ENCODE assay signal across 12 cellular contexts in genomic region chr22:29704528-29705285, GRCh38. TPM values are rescaled to one million over a fixed set of nuclear protein-coding genes. Genes with fewer than 3 reads are reported as not detected.
DNase-seq lines count a peak whose midpoint lies in the region; ATAC-seq and TF ChIP-seq lines count a peak whose summit lies in the region.
"Had no signal": no experiment of that assay in that cellular context is flagged by ENCODE, and none has a peak within 500 bp of the region (broad histone marks: within the 10 kb centered on the region; RNA-seq: fewer than 3 reads in every experiment).

No MANE protein-coding gene starts in this region.

- no peak for TF ChIP-seq EP300 in gastroesophageal sphincter (IDR thresholded peaks at IDR 0.05)

- H3K4me3 Mint-ChIP-seq in Caco-2 (ENCODE audit: unreplicated experiment): no peak overlapping the region
- H3K4me3 Mint-ChIP-seq in activated CD8-positive, alpha-beta T cell treated with anti-CD3 and anti-CD28 coated beads, Interleukin-2, amount 10 ng/mL, durations not matched to agents 7 days and 5 days: no peak overlapping the region
- H3K4me3 Mint-ChIP-seq: activated T-cell treated with anti-CD3 and anti-CD28 coated beads, Interleukin-2, amount 50 U/mL, for 24 hours; B cell; stimulated activated naive CD8-positive, alpha-beta T cell treated with anti-CD3 and anti-CD28 coated beads, Interleukin-15, amount 100 ng/mL, for 72 hours had no signal

- WGBS in gastroesophageal sphincter (ENCODE audit: low coverage in 1 of 2), 2 donors: 7 to 38% methylated on average over 3 to 4 of the region's 14 CpGs

- H3K9me3 Mint-ChIP-seq in Caco-2 (ENCODE audit: unreplicated experiment): no peaks in the 10 kb centered on the region
- no peaks in the 10 kb centered on the region for H3K9me3 Mint-ChIP-seq in activated CD8-positive, alpha-beta T cell treated with anti-CD3 and anti-CD28 coated beads, Interleukin-2, amount 10 ng/mL, durations not matched to agents 7 days and 5 days (ENCODE audit: insufficient read depth)
- H3K9me3 Mint-ChIP-seq: activated T-cell treated with anti-CD3 and anti-CD28 coated beads, Interleukin-2, amount 50 U/mL, for 24 hours; stimulated activated naive CD8-positive, alpha-beta T cell treated with anti-CD3 and anti-CD28 coated beads, Interleukin-15, amount 100 ng/mL, for 72 hours had no signal

- intact Hi-C loops in Panc1 (cut with micrococcal nuclease; ENCODE audit: unreplicated experiment): no loop called here
- intact Hi-C loops in Caco-2 (cut with micrococcal nuclease; ENCODE audit: unreplicated experiment): loop anchor here (10.0 kb wide), 1 partner anchor 300 kb away; no protein-coding TSS in a partner anchor

- no peak overlapping the region for H3K27ac ChIP-seq in Panc1 (ENCODE audit: low read length)
- H3K27ac ChIP-seq in gastroesophageal sphincter: peak overlapping the region in 3 of 4 donors; percentile 33 to 48 (median 43)
- H3K27ac ChIP-seq in substantia nigra (ENCODE audit: low read depth, low read length, poor library complexity, severe bottlenecking): peak overlapping the region; percentile 83

- H3K27me3 ChIP-seq in Panc1 (ENCODE audit: control insufficient read depth, insufficient read depth, low read length) (no peaks in the 10 kb centered on the region), gastroesophageal sphincter (peaks cover 97% of the 10 kb centered on the region), Caco-2 (replicated peaks; ENCODE audit: control insufficient read depth, insufficient read depth, low read length) (no peaks in the 10 kb centered on the region)

- no peak for TF ChIP-seq POLR2A in gastroesophageal sphincter (IDR thresholded peaks at IDR 0.05)

- H3K27ac Mint-ChIP-seq in Caco-2 (ENCODE audit: unreplicated experiment): no peak overlapping the region
- H3K27ac Mint-ChIP-seq in activated CD8-positive, alpha-beta T cell treated with anti-CD3 and anti-CD28 coated beads, Interleukin-2, amount 10 ng/mL, durations not matched to agents 7 days and 5 days: no peak overlapping the region
- H3K27ac Mint-ChIP-seq: activated T-cell treated with anti-CD3 and anti-CD28 coated beads, Interleukin-2, amount 50 U/mL, for 24 hours; B cell had no signal

- DNase-seq in NCI-H2196 (lab: John Stamatoyannopoulos, UW; ENCODE audit: unreplicated experiment) (peak; percentile 25), NCI-H2196 treated with DMSO at 0.1 percent for 48 hours (lab: John Stamatoyannopoulos, UW; ENCODE audit: unreplicated experiment) (no peak), Panc1 (ENCODE audit: low read depth, low spot score) (no peak), substantia nigra (lab: John Stamatoyannopoulos, UW) (peak; percentile 25 to 98 (median 72)), Caco-2 (no peak)
- DNase-seq in activated CD8-positive, alpha-beta T cell treated with anti-CD3 and anti-CD28 coated beads, Interleukin-2, amount 10 ng/mL, durations not matched to agents 7 days and 5 days: no peak
- DNase-seq: activated T-cell treated with anti-CD3 and anti-CD28 coated beads, Interleukin-2, amount 50 U/mL, for 24 hours; stimulated activated naive CD8-positive, alpha-beta T cell treated with anti-CD3 and anti-CD28 coated beads, Interleukin-15, amount 100 ng/mL, for 72 hours had no signal

- H3K36me3 ChIP-seq in Panc1 (ENCODE audit: control insufficient read depth, insufficient read depth, low read length) (no peaks in the 10 kb centered on the region), gastroesophageal sphincter (no peaks in the 10 kb centered on the region), Caco-2 (ENCODE audit: control insufficient read depth, insufficient read depth, low read length) (no peaks in the 10 kb centered on the region)

- in situ Hi-C loops in Panc1 (cut with HindIII; ENCODE audit: low pct_unique_long_range_greater_than_20kb, low sequenced_read_pairs): no loop called here

- no peak overlapping the region for H3K4me3 ChIP-seq in Panc1 (ENCODE audit: low read depth in 2 of 2, low read length in 2 of 2)
- H3K4me3 ChIP-seq in gastroesophageal sphincter: no peak overlapping the region
- H3K4me3 ChIP-seq in Caco-2 (ENCODE audit: low read depth, low read length): no peak overlapping the region

- H3K4me1 Mint-ChIP-seq in Caco-2 (ENCODE audit: low read depth, unreplicated experiment): no peaks in the 10 kb centered on the region
- H3K4me1 Mint-ChIP-seq in activated CD8-positive, alpha-beta T cell treated with anti-CD3 and anti-CD28 coated beads, Interleukin-2, amount 10 ng/mL, durations not matched to agents 7 days and 5 days (ENCODE audit: low read depth): peaks cover 9% of the 10 kb centered on the region

- BruUV-seq in Panc1 (replicated peaks; lab: Mats Ljungman, UMichigan) (no TSS peak), Caco-2 (replicated peaks; lab: Mats Ljungman, UMichigan) (no TSS peak)

- ATAC-seq in Panc1 (peak; percentile 41), gastroesophageal sphincter (no peak), GM19035 (IDR thresholded peaks at IDR 0.05; ENCODE audit: unreplicated experiment) (no peak)
- no peak for ATAC-seq in activated CD8-positive, alpha-beta T cell treated with anti-CD3 and anti-CD28 coated beads, Interleukin-2, amount 10 ng/mL, durations not matched to agents 7 days and 5 days
- ATAC-seq: stimulated activated naive CD8-positive, alpha-beta T cell treated with anti-CD3 and anti-CD28 coated beads, Interleukin-15, amount 100 ng/mL, for 72 hours had no signal

- POLR2A ChIA-PET in Panc1 (lab: Charles Lee) (no interaction called here), Caco-2 (lab: Charles Lee) (no interaction called here)
- POLR2A ChIA-PET in activated CD8-positive, alpha-beta T cell treated with anti-CD3 and anti-CD28 coated beads, Interleukin-2, amount 10 ng/mL, durations not matched to agents 7 days and 5 days (lab: Charles Lee): interaction anchor here (0.6 kb wide), 1 partner anchor 232 kb away, joined by 3 read pairs; no protein-coding TSS in a partner anchor

- H3K4me1 ChIP-seq in Panc1 (ENCODE audit: control insufficient read depth, insufficient read depth, low read length) (peaks cover 51% of the 10 kb centered on the region), gastroesophageal sphincter (peaks cover 0 to 58% (median 5%) of the 10 kb centered on the region in 3 donors), Caco-2 (peaks cover 5% of the 10 kb centered on the region)

- no peaks in the 10 kb centered on the region for H3K27me3 Mint-ChIP-seq in Caco-2 (ENCODE audit: insufficient read depth, unreplicated experiment)
- H3K27me3 Mint-ChIP-seq in activated CD8-positive, alpha-beta T cell treated with anti-CD3 and anti-CD28 coated beads, Interleukin-2, amount 10 ng/mL, durations not matched to agents 7 days and 5 days (ENCODE audit: low read depth): peaks cover 2% of the 10 kb centered on the region

- no peaks in the 10 kb centered on the region for H3K9me3 ChIP-seq in Panc1 (ENCODE audit: control insufficient read depth, insufficient read depth, low read depth, low read length)
- no peaks in the 10 kb centered on the region for H3K9me3 ChIP-seq in gastroesophageal sphincter
- no peaks in the 10 kb centered on the region for H3K9me3 ChIP-seq in Caco-2

- H3K36me3 Mint-ChIP-seq in Caco-2 (ENCODE audit: insufficient read depth, unreplicated experiment): no peaks in the 10 kb centered on the region
- H3K36me3 Mint-ChIP-seq in activated CD8-positive, alpha-beta T cell treated with anti-CD3 and anti-CD28 coated beads, Interleukin-2, amount 10 ng/mL, durations not matched to agents 7 days and 5 days (ENCODE audit: low read depth): no peaks in the 10 kb centered on the region

- CTCF ChIA-PET in Panc1 (lab: Charles Lee): no interaction called here
- CTCF ChIA-PET in Caco-2 (lab: Charles Lee): interaction anchor here (1.1 kb wide), 1 partner anchor 69 kb away, joined by 3 read pairs; no protein-coding TSS in a partner anchor
- CTCF ChIA-PET in activated CD8-positive, alpha-beta T cell treated with anti-CD3 and anti-CD28 coated beads, Interleukin-2, amount 10 ng/mL, durations not matched to agents 7 days and 5 days (lab: Charles Lee): interaction anchor here (1.0 to 1.5 kb wide), 2 partner anchors 79 to 300 kb away, joined by 3 to 4 read pairs; no protein-coding TSS in a partner anchor

- TF ChIP-seq CTCF in Panc1 (IDR thresholded peaks at IDR 0.05): no peak
- TF ChIP-seq CTCF in gastroesophageal sphincter (IDR thresholded peaks at IDR 0.05): no peak
- no peak for TF ChIP-seq CTCF in Caco-2 (IDR thresholded peaks at IDR 0.05; ENCODE audit: insufficient read depth in 1 of 2, low read depth in 1 of 2, low read length in 1 of 2, severe bottlenecking in 1 of 2, unreplicated experiment in 1 of 2)

RNA-seq across cellular contexts. Expression of gene CABP7, which starts 15.1 kb away (rescaled TPM):
- 2.1 TPM for total RNA-seq in Panc1 (2021; ENCODE audit: unreplicated experiment)
- polyA plus RNA-seq in Panc1 (2012; ENCODE audit: insufficient read length): 2.1 TPM
- under 1 TPM in 3 of 4 donors, not detected in 1; 0.27 to 0.62 (median 0.32) TPM for total RNA-seq in gastroesophageal sphincter
- not detected in 2 replicates for total RNA-seq in Caco-2 (2022)
- not detected for total RNA-seq in activated CD8-positive, alpha-beta T cell treated with anti-CD3 and anti-CD28 coated beads, Interleukin-2, amount 10 ng/mL, durations not matched to agents 7 days and 5 days
- total RNA-seq: B cell, pulmonary artery endothelial cell had no signal

Comparison
In these comparisons a context has a peak if more than half of its experiments do, and no peak if none do; other contexts are left out.
1. DNase-seq: peak in NCI-H2196 (single experiment) and substantia nigra (49 of 49); none in NCI-H2196 treated with DMSO at 0.1 percent for 48 hours (single experiment), Panc1 (single experiment), Caco-2 (0 of 2) and activated CD8-positive, alpha-beta T cell treated with anti-CD3 and anti-CD28 coated beads, Interleukin-2, amount 10 ng/mL, durations not matched to agents 7 days and 5 days (single experiment).